Comparison of ENCODE assay signal across 22 cellular contexts in the genomic region with DNA sequence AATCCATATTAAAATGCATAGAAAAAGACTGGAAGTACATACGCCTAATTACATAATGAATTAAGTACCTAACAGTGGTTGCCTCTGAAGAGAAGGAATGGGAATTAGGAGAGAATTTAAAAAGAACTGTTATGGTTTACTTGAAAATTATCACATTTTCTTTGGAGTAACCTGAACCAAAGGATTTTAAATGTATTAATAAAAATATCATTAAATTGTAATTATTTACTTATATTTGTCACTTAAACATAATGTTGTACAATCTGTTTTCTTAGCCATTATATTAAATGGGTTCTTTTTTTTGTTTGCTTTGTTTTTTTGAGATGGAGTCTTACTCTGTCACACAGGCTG.
DNase-seq lines count a peak whose midpoint lies in the region; ATAC-seq, FAIRE-seq and TF ChIP-seq lines count a peak whose summit lies in the region.
"Had no signal": no experiment of that assay in that cellular context is flagged by ENCODE, and none has a peak within 500 bp of the region (broad histone marks: within the 10 kb centered on the region; RNA-seq: fewer than 3 reads in every experiment).

No MANE protein-coding gene starts in this region.

- no peaks in the 10 kb centered on the region for H3K36me3 ChIP-seq in K562 (ENCODE audit: control insufficient read depth, insufficient read depth, low read length)
- H3K36me3 ChIP-seq: BLaER1 treated with 17β-estradiol and CSF1 and Interleukin-3, amounts not matched to agents 10 nM and 100 nM had no signal

- CTCF ChIA-PET in K562 (lab: Yijun Ruan, JAX; ENCODE audit: low intra/inter-chr PET ratio), result no interaction called here
- CTCF ChIA-PET in GM10248 (lab: Yijun Ruan, JAX), result no interaction called here

- no peaks in the 10 kb centered on the region for H3K9me1 ChIP-seq in K562 (ENCODE audit: control insufficient read depth, insufficient read depth, low read length)

- no peak for TF ChIP-seq POLR2A in K562 (conservative IDR thresholded peaks at IDR 0.05)

- peak overlapping the region; percentile 77 for H2AFZ ChIP-seq in K562 (ENCODE audit: low read depth, low read length)

- in situ Hi-C loops in K562 (cut with MboI), result no loop called here

- peak; percentile 19 for FAIRE-seq in G401.6 (lab: Jason Lieb, UNC)
- FAIRE-seq in K562 (lab: Jason Lieb, UNC), result no peak
- FAIRE-seq in frontal cortex (lab: Jason Lieb, UNC), result peak; percentile 28
- FAIRE-seq: A549, D721Med, GM12891, GM19239 had no signal

- BruUV-seq in K562 (replicated peaks; lab: Mats Ljungman, UMichigan), result no TSS peak

- peaks cover 0 to 50% of the 10 kb centered on the region in 2 experiments; a peak in 4 of 5 replicates for H3K4me1 ChIP-seq in K562 (replicated peaks in 1 of 2; ENCODE audit: control insufficient read depth in 2 of 2, insufficient read depth in 2 of 2, low read length in 2 of 2)
- H3K4me1 ChIP-seq: A549, Caco-2 had no signal

- no peaks in the 10 kb centered on the region for H3K9me3 ChIP-seq in K562 (replicated peaks; ENCODE audit: control insufficient read depth, insufficient read depth, low read depth, low read length)
- H3K9me3 ChIP-seq: A549; BLaER1 treated with 17β-estradiol and CSF1 and Interleukin-3, amounts not matched to agents 10 nM and 100 nM; Caco-2 had no signal

- no peaks in the 10 kb centered on the region for H3K79me2 ChIP-seq in K562 (ENCODE audit: control insufficient read depth, insufficient read depth, low read length)

- H3K9ac ChIP-seq in K562 (ENCODE audit: insufficient read depth in 1 of 2, low read depth in 2 of 2, low read length in 2 of 2), result no peak overlapping the region
- H3K9ac ChIP-seq: BLaER1 treated with 17β-estradiol and CSF1 and Interleukin-3, amounts not matched to agents 10 nM and 100 nM had no signal

- POLR2A ChIA-PET in K562 (lab: Yijun Ruan, JAX) (no interaction called here), GM10248 (lab: Yijun Ruan, JAX) (no interaction called here)

- TF ChIP-seq CTCF in K562 (IDR thresholded peaks at IDR 0.05 in 2 of 3, conservative IDR thresholded peaks at IDR 0.05 in 1 of 3; ENCODE audit: insufficient read depth in 2 of 3, low read depth in 1 of 3, low read length in 3 of 3), result no peak
- TF ChIP-seq CTCF in coronary artery (IDR thresholded peaks at IDR 0.05), result no peak
- TF ChIP-seq CTCF in GM10248 (IDR thresholded peaks at IDR 0.05; ENCODE audit: control extremely low read depth, extremely low read depth, low read depth, missing control alignments), result no peak

- H3K4me2 ChIP-seq in K562 (ENCODE audit: insufficient read depth, low read length), result no peak overlapping the region
- H3K4me2 ChIP-seq: A549; BLaER1 treated with 17β-estradiol and CSF1 and Interleukin-3, amounts not matched to agents 10 nM and 100 nM had no signal

- TF ChIP-seq RAD21 in K562 (CRISPR knock-in tag; conservative IDR thresholded peaks at IDR 0.05 in 1 of 2, IDR thresholded peaks at IDR 0.05 in 1 of 2), result no peak

- H4K20me1 ChIP-seq in K562 (replicated peaks; ENCODE audit: control insufficient read depth, insufficient read depth, low read length), result no peaks in the 10 kb centered on the region
- H4K20me1 ChIP-seq: BLaER1 treated with 17β-estradiol and CSF1 and Interleukin-3, amounts not matched to agents 10 nM and 100 nM had no signal

- H3K4me3 ChIP-seq in K562, result no peak overlapping the region
- no peak overlapping the region for H3K4me3 ChIP-seq in coronary artery
- H3K4me3 ChIP-seq: A549; BLaER1 treated with 17β-estradiol and CSF1 and Interleukin-3, amounts not matched to agents 10 nM and 100 nM had no signal

- DNase-seq in K562 (ENCODE audit: extremely low read depth in 1 of 4, low spot score in 3 of 4), result no peak
- no peak for DNase-seq in coronary artery (ENCODE audit: low spot score)
- DNase-seq in frontal cortex (ENCODE audit: low spot score in 2 of 2), result no peak
- DNase-seq in GM10248 (ENCODE audit: extremely low spot score), result no peak
- no peak for DNase-seq in SKM-1 (lab: John Stamatoyannopoulos, UW; ENCODE audit: unreplicated experiment)
- no peak for DNase-seq in NCI-H128 (lab: John Stamatoyannopoulos, UW; ENCODE audit: unreplicated experiment)
- no peak for DNase-seq in NOMO-1 treated with DMSO at 0.1 percent for 48 hours (lab: John Stamatoyannopoulos, UW; ENCODE audit: unreplicated experiment)
- DNase-seq: AML-193; Caco-2; Calu3; CD4-positive, alpha-beta T cell; CD8-positive, alpha-beta T cell; DMS79 treated with DMSO at 0.1 percent for 48 hours; GDM1 had no signal

- H3K27me3 ChIP-seq in K562 (ENCODE audit: control insufficient read depth in 2 of 2, insufficient read depth in 2 of 2, low read length in 2 of 2), result no peaks in the 10 kb centered on the region
- H3K27me3 ChIP-seq: BLaER1 treated with 17β-estradiol and CSF1 and Interleukin-3, amounts not matched to agents 10 nM and 100 nM had no signal

- intact Hi-C loops in K562 (cut with micrococcal nuclease), result no loop called here

- TF ChIP-seq EP300 in K562 (IDR thresholded peaks at IDR 0.05; ENCODE audit: low read length), result no peak

- ATAC-seq in K562, result no peak
- ATAC-seq: A549; CD8-positive, alpha-beta T cell had no signal

- peak overlapping the region; percentile 61 for H3K27ac ChIP-seq in K562 (ENCODE audit: extremely low read depth, low read depth, low read length)
- H3K27ac ChIP-seq in coronary artery, result peak overlapping the region; percentile 62 to 81
- H3K27ac ChIP-seq: 22Rv1; A549; BLaER1 treated with 17β-estradiol and CSF1 and Interleukin-3, amounts not matched to agents 10 nM and 100 nM; C4-2B had no signal

- 62% methylated on average over 1 of the region's 1 CpG for WGBS in K562 (ENCODE audit: insufficient coverage, low coverage, missing lambda C conversion rate)

TF ChIP-seq in K562, 482 proteins besides CTCF, POLR2A, EP300 and RAD21:
- TF ChIP-seq SRSF9 (IDR thresholded peaks at IDR 0.05; ENCODE audit: borderline replicate concordance, low read depth, low read length) (no peak), POLR2G (IDR thresholded peaks at IDR 0.05; ENCODE audit: low read depth, low read length) (peak; percentile 60), CEBPG (CRISPR knock-in tag; IDR thresholded peaks at IDR 0.05) (no peak), CEBPG (tag; conservative IDR thresholded peaks at IDR 0.05 in 1 of 2, IDR thresholded peaks at IDR 0.05 in 1 of 2) (no peak), NONO (IDR thresholded peaks at IDR 0.05; ENCODE audit: low read depth in 2 of 2, low read length in 1 of 2) (peak in 1 of 2 experiments; percentile 63; a peak in 1 of 4 replicates), IRF1 (CRISPR knock-in tag; IDR thresholded peaks at IDR 0.05; ENCODE audit: borderline replicate concordance) (no peak), TAF1 (IDR thresholded peaks at IDR 0.05; ENCODE audit: control insufficient read depth, extremely low read depth, insufficient read depth, low read length, severe bottlenecking) (no peak)
